Comparison of ENCODE assay signal across 24 cellular contexts in the genomic region with DNA sequence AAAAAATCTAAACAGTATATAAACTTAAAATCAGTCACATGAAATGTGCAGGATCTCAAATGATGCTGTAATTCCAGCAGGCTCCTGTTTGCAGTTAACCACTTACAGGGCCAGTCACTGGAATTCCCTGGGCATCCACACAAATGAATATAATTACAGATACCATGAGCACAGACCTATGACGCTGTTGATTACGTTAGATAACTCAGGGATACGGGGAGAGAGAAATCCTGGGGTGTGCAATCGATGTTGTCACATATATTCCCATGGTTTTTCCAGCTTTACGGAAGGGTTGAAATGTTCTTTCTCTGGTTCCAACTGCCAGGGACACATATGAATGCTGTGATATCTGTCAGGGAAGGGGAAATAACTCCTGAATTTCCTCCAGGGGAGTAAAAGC.
"Had no signal": no experiment of that assay in that cellular context is flagged by ENCODE, and none has a peak within 500 bp of the region (broad histone marks: within the 10 kb centered on the region; RNA-seq: fewer than 3 reads in every experiment).

No MANE protein-coding gene starts in this region.

- H3K9me3 ChIP-seq: ovary, psoas muscle, right lobe of liver, sigmoid colon, stomach, thoracic aorta, thyroid gland, tibial nerve, upper lobe of left lung, vagina had no signal

- H3K4me3 ChIP-seq: neural progenitor cell, ovary, psoas muscle, right lobe of liver, sigmoid colon, stomach, thoracic aorta, thyroid gland, tibial nerve, upper lobe of left lung, vagina had no signal

- H3K4me1 ChIP-seq: neural progenitor cell, parathyroid adenoma, thyroid gland, upper lobe of left lung had no signal

- H3K4me2 ChIP-seq: neural progenitor cell had no signal

- H3K27ac ChIP-seq: neural progenitor cell, ovary, parathyroid adenoma, psoas muscle, right lobe of liver, sigmoid colon, stomach, thoracic aorta, thyroid gland, tibial nerve, upper lobe of left lung, vagina had no signal

- H3K79me2 ChIP-seq: parathyroid adenoma had no signal

- H3K9ac ChIP-seq: neural progenitor cell, parathyroid adenoma had no signal

- H3K27me3 ChIP-seq: neural progenitor cell, ovary, right lobe of liver, sigmoid colon, stomach, thyroid gland, upper lobe of left lung, vagina had no signal

- H2AFZ ChIP-seq: neural progenitor cell, parathyroid adenoma had no signal

- DNase-seq: nephron progenitor cell; occipital lobe; ovary; posterior cingulate gyrus; psoas muscle; right cardiac atrium; right lobe of liver; sigmoid colon; small intestine; stimulated activated CD4-positive, alpha-beta T cell treated with anti-CD3 and anti-CD28 coated beads, Interleukin-15, amount 100 ng/mL, for 24 hours; stimulated activated CD4-positive, alpha-beta T cell treated with anti-CD3 and anti-CD28 coated beads, Interleukin-2, amount 100 ng/mL, for 24 hours; stimulated activated CD4-positive, alpha-beta T cell treated with anti-CD3 and anti-CD28 coated beads, Interleukin-2, amount 100 ng/mL, for 48 hours; stimulated activated CD4-positive, alpha-beta T cell treated with anti-CD3 and anti-CD28 coated beads, Interleukin-4, amount 100 ng/mL, for 24 hours; stimulated activated naive B cell treated with anti-CD40 and anti-IgM and Interleukin-4, amounts not matched to agents 10 μg/mL and 1 μg/mL and 100 μg/mL, for 72 hours; stimulated activated naive CD4-positive, alpha-beta T cell treated with Interleukin-2 at 50 U/mL for 16 hours; stomach; thyroid gland; trophoblast cell; upper lobe of left lung had no signal

- H3K36me3 ChIP-seq: neural progenitor cell, ovary, right lobe of liver, sigmoid colon, stomach, thoracic aorta, thyroid gland, tibial nerve, upper lobe of left lung, vagina had no signal
